Comparison of ENCODE assay signal across 26 cellular contexts in the genomic region with DNA sequence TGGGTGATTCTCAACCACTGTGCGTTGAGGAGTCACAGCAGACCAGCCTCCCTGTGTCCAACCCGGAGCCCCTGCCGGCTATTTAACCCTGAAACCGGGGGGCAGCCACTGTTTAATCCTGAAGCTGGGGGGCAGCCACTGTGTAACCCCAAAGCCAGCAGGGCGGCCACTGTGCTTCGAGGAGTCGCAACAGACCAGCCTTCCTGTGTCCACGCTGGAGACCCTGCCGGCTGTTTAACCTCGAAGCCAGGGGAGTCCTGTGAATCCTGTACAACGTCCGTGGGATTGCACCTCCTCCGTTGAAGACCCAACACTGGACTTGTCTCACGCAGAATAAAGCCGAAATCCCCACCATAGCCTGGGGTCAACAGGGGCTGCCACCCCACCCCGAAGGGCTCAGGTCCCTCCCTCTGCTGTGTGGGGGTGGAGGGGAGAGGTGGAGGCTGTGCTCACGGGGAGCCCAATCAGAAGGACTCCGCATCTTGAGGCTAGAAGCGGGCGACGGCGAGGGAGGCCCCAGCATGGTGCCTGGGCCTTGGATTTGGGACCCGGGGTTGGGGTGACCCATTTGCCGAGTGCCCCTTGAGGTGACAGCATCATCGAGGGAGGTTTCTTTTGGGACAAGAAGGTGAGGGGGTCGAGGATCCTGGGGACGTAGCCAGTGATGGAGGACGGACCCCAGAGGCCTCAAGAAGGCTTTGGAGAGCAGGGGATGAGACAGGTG.
"Had no signal": no experiment of that assay in that cellular context is flagged by ENCODE, and none has a peak within 500 bp of the region (broad histone marks: within the 10 kb centered on the region; RNA-seq: fewer than 3 reads in every experiment).

No MANE protein-coding gene starts in this region.

- H3K4me1 ChIP-seq: psoas muscle, sigmoid colon, stomach, testis had no signal

- H3K4me3 ChIP-seq: dorsolateral prefrontal cortex, hepatocyte, lung, mucosa of descending colon, psoas muscle, sigmoid colon, stomach, testis, tibial artery had no signal

- H3K4me1 Mint-ChIP-seq: memory B cell, mesothelial cell of epicardium had no signal

- H3K4me3 Mint-ChIP-seq: memory B cell; mesothelial cell of epicardium; naive B cell; natural killer cell treated with Interleukin-12 subunit alpha and Interleukin-12 subunit beta and Interleukin-15 and Interleukin-18, amount 100 ng/mL, for 72 hours; neural crest cell; stimulated activated effector memory CD8-positive, alpha-beta T cell treated with anti-CD3 and anti-CD28 coated beads, Interleukin-12 subunit alpha, Interleukin-12 subunit beta, amount 100 ng/mL, for 72 hours; type B pancreatic cell had no signal

- H3K36me3 ChIP-seq: sigmoid colon, stomach, tibial artery had no signal

- H3K27me3 ChIP-seq: testis had no signal

- H3K4me2 ChIP-seq: hepatocyte had no signal

- H3K27ac ChIP-seq: dorsolateral prefrontal cortex, hepatocyte, psoas muscle, sigmoid colon, stomach, testis, tibial artery had no signal

- H3K36me3 Mint-ChIP-seq: memory B cell; mesothelial cell of epicardium; naive B cell; natural killer cell treated with Interleukin-12 subunit alpha and Interleukin-12 subunit beta and Interleukin-15 and Interleukin-18, amount 100 ng/mL, for 72 hours; stimulated activated effector memory CD8-positive, alpha-beta T cell treated with anti-CD3 and anti-CD28 coated beads, Interleukin-12 subunit alpha, Interleukin-12 subunit beta, amount 100 ng/mL, for 72 hours; type B pancreatic cell had no signal

- DNase-seq: effector CD4-positive, alpha-beta T cell; kidney glomerular epithelial cell; left ventricle myocardium superior; mucosa of descending colon; naive B cell; right cardiac atrium; sigmoid colon; stimulated activated CD4-positive, alpha-beta T cell treated with anti-CD3 and anti-CD28 coated beads, Interleukin-2, amount 100 ng/mL, for 24 hours; stimulated activated CD4-positive, alpha-beta T cell treated with anti-CD3 and anti-CD28 coated beads, Interleukin-4, amount 100 ng/mL, for 24 hours; stimulated activated naive CD4-positive, alpha-beta T cell treated with Interleukin-2 at 50 U/mL for 16 hours; stomach; testis; tibial artery had no signal

- H3K27ac Mint-ChIP-seq: memory B cell; mesothelial cell of epicardium; naive B cell; natural killer cell treated with Interleukin-12 subunit alpha and Interleukin-12 subunit beta and Interleukin-15 and Interleukin-18, amount 100 ng/mL, for 72 hours; stimulated activated effector memory CD8-positive, alpha-beta T cell treated with anti-CD3 and anti-CD28 coated beads, Interleukin-12 subunit alpha, Interleukin-12 subunit beta, amount 100 ng/mL, for 72 hours; type B pancreatic cell had no signal

- H2AFZ ChIP-seq: hepatocyte had no signal

- H3K9me3 ChIP-seq: mucosa of descending colon, psoas muscle, sigmoid colon, stomach, testis, tibial artery had no signal

- H3K79me2 ChIP-seq: hepatocyte had no signal

- H3K9me3 Mint-ChIP-seq: memory B cell; mesothelial cell of epicardium; natural killer cell treated with Interleukin-12 subunit alpha and Interleukin-12 subunit beta and Interleukin-15 and Interleukin-18, amount 100 ng/mL, for 72 hours; neural crest cell; stimulated activated effector memory CD8-positive, alpha-beta T cell treated with anti-CD3 and anti-CD28 coated beads, Interleukin-12 subunit alpha, Interleukin-12 subunit beta, amount 100 ng/mL, for 72 hours; type B pancreatic cell had no signal

- FAIRE-seq: colon, frontal cortex, islet of Langerhans had no signal
